1 cellular context compared by ENCODE assay signal in the genomic region with DNA sequence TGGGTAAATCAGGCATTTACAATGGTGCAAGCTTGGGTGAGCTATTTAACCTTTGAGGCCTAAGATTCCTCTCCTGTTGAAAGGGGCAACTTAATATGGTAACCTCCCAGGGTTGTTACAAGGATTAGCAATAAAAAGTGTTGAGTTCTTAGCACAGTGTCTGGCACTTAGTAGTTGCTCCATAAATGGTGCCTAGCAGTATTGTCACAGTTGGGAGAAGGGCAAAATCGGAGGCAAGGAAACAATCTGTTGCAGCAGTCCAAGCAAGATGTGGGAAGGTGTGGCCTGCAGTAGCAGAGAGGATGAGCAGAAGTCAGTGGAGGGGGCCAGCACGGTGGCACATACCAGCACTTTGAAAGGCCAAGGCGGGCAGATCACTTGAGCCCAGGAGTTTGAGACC.
TF ChIP-seq lines count a peak whose summit lies in the region.

No MANE protein-coding gene starts in this region.

TF ChIP-seq in GM23338, 12 proteins besides CTCF, POLR2A, EP300 and RAD21:
- TF ChIP-seq, protein P1, sequence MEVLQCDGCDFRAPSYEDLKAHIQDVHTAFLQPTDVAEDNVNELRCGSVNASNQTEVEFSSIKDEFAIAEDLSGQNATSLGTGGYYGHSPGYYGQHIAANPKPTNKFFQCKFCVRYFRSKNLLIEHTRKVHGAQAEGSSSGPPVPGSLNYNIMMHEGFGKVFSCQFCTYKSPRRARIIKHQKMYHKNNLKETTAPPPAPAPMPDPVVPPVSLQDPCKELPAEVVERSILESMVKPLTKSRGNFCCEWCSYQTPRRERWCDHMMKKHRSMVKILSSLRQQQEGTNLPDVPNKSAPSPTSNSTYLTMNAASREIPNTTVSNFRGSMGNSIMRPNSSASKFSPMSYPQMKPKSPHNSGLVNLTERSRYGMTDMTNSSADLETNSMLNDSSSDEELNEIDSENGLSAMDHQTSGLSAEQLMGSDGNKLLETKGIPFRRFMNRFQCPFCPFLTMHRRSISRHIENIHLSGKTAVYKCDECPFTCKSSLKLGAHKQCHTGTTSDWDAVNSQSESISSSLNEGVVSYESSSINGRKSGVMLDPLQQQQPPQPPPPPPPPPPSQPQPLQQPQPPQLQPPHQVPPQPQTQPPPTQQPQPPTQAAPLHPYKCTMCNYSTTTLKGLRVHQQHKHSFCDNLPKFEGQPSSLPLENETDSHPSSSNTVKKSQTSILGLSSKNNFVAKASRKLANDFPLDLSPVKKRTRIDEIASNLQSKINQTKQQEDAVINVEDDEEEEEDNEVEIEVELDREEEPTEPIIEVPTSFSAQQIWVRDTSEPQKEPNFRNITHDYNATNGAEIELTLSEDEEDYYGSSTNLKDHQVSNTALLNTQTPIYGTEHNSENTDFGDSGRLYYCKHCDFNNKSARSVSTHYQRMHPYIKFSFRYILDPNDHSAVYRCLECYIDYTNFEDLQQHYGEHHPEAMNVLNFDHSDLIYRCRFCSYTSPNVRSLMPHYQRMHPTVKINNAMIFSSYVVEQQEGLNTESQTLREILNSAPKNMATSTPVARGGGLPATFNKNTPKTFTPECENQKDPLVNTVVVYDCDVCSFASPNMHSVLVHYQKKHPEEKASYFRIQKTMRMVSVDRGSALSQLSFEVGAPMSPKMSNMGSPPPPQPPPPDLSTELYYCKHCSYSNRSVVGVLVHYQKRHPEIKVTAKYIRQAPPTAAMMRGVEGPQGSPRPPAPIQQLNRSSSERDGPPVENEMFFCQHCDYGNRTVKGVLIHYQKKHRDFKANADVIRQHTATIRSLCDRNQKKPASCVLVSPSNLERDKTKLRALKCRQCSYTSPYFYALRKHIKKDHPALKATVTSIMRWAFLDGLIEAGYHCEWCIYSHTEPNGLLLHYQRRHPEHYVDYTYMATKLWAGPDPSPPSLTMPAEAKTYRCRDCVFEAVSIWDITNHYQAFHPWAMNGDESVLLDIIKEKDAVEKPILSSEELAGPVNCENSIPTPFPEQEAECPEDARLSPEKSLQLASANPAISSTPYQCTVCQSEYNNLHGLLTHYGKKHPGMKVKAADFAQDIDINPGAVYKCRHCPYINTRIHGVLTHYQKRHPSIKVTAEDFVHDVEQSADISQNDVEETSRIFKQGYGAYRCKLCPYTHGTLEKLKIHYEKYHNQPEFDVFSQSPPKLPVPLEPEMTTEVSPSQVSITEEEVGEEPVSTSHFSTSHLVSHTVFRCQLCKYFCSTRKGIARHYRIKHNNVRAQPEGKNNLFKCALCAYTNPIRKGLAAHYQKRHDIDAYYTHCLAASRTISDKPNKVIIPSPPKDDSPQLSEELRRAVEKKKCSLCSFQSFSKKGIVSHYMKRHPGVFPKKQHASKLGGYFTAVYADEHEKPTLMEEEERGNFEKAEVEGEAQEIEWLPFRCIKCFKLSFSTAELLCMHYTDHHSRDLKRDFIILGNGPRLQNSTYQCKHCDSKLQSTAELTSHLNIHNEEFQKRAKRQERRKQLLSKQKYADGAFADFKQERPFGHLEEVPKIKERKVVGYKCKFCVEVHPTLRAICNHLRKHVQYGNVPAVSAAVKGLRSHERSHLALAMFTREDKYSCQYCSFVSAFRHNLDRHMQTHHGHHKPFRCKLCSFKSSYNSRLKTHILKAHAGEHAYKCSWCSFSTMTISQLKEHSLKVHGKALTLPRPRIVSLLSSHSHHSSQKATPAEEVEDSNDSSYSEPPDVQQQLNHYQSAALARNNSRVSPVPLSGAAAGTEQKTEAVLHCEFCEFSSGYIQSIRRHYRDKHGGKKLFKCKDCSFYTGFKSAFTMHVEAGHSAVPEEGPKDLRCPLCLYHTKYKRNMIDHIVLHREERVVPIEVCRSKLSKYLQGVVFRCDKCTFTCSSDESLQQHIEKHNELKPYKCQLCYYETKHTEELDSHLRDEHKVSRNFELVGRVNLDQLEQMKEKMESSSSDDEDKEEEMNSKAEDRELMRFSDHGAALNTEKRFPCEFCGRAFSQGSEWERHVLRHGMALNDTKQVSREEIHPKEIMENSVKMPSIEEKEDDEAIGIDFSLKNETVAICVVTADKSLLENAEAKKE (CRISPR knock-in tag; IDR thresholded peaks at IDR 0.05) = no peak
- TF ChIP-seq, protein P2, sequence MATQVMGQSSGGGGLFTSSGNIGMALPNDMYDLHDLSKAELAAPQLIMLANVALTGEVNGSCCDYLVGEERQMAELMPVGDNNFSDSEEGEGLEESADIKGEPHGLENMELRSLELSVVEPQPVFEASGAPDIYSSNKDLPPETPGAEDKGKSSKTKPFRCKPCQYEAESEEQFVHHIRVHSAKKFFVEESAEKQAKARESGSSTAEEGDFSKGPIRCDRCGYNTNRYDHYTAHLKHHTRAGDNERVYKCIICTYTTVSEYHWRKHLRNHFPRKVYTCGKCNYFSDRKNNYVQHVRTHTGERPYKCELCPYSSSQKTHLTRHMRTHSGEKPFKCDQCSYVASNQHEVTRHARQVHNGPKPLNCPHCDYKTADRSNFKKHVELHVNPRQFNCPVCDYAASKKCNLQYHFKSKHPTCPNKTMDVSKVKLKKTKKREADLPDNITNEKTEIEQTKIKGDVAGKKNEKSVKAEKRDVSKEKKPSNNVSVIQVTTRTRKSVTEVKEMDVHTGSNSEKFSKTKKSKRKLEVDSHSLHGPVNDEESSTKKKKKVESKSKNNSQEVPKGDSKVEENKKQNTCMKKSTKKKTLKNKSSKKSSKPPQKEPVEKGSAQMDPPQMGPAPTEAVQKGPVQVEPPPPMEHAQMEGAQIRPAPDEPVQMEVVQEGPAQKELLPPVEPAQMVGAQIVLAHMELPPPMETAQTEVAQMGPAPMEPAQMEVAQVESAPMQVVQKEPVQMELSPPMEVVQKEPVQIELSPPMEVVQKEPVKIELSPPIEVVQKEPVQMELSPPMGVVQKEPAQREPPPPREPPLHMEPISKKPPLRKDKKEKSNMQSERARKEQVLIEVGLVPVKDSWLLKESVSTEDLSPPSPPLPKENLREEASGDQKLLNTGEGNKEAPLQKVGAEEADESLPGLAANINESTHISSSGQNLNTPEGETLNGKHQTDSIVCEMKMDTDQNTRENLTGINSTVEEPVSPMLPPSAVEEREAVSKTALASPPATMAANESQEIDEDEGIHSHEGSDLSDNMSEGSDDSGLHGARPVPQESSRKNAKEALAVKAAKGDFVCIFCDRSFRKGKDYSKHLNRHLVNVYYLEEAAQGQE (IDR thresholded peaks at IDR 0.05; ENCODE audit: unreplicated experiment) = no peak
- TF ChIP-seq, protein P3, sequence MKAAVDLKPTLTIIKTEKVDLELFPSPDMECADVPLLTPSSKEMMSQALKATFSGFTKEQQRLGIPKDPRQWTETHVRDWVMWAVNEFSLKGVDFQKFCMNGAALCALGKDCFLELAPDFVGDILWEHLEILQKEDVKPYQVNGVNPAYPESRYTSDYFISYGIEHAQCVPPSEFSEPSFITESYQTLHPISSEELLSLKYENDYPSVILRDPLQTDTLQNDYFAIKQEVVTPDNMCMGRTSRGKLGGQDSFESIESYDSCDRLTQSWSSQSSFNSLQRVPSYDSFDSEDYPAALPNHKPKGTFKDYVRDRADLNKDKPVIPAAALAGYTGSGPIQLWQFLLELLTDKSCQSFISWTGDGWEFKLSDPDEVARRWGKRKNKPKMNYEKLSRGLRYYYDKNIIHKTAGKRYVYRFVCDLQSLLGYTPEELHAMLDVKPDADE (IDR thresholded peaks at IDR 0.05) = no peak
- TF ChIP-seq EZH2phosphoT487 (IDR thresholded peaks at IDR 0.05; ENCODE audit: unreplicated experiment) = no peak
- no peak for TF ChIP-seq CREB1 (CRISPR knock-in tag; IDR thresholded peaks at IDR 0.05; ENCODE audit: low read depth)
- TF ChIP-seq EZH2 (IDR thresholded peaks at IDR 0.05; ENCODE audit: low read depth, unreplicated experiment) = no peak
- TF ChIP-seq ZNF331 (CRISPR knock-in tag; IDR thresholded peaks at IDR 0.05; ENCODE audit: low read depth) = no peak
- no peak for TF ChIP-seq ZNF114 (CRISPR knock-in tag; IDR thresholded peaks at IDR 0.05)
- TF ChIP-seq NANOG (IDR thresholded peaks at IDR 0.05; ENCODE audit: borderline replicate concordance) = no peak
- TF ChIP-seq POLR2AphosphoS5 (IDR thresholded peaks at IDR 0.05; ENCODE audit: low read depth) = no peak
- no peak for TF ChIP-seq JUNB (IDR thresholded peaks at IDR 0.05; ENCODE audit: unreplicated experiment)
- TF ChIP-seq STAT1 (IDR thresholded peaks at IDR 0.05; ENCODE audit: unreplicated experiment) = no peak
